Comparison of ENCODE assay signal across 9 cellular contexts in the genomic region with DNA sequence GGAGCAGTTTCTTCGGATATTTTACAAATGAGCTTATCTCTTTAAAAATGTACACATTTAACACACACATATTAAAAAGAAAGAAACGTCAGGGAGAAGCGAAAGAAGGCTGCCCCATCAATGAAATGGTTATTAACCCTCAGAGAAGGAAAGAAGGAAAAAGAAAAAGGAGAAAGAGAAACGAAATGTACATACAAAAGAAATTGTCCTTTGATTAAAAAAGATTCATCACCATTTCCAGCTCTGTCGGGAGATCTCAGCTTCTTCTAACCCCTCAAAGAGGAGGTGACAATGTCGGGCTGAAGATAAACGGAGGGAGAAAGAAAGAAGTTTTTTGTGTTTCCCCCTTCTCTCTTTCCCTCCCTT. TPM values are rescaled to one million over a fixed set of nuclear protein-coding genes. Genes with fewer than 3 reads are reported as not detected.
DNase-seq lines count a peak whose midpoint lies in the region; ATAC-seq and TF ChIP-seq lines count a peak whose summit lies in the region.
"Had no signal": no experiment of that assay in that cellular context is flagged by ENCODE, and none has a peak within 500 bp of the region (broad histone marks: within the 10 kb centered on the region; RNA-seq: fewer than 3 reads in every experiment).

No MANE protein-coding gene starts in this region.

- H2BK120ac ChIP-seq in neuronal stem cell (ENCODE audit: low read depth, low read length), result no peak overlapping the region

- H3K36me3 Mint-ChIP-seq in CD4-positive, alpha-beta T cell (ENCODE audit: low read depth), result peaks cover 11% of the 10 kb centered on the region

- H3K27me3 Mint-ChIP-seq in CD4-positive, alpha-beta T cell, result peaks cover 39% of the 10 kb centered on the region

- H3K14ac ChIP-seq in neuronal stem cell (ENCODE audit: low read length), result no peak overlapping the region

- H3K27ac ChIP-seq in CD4-positive, alpha-beta T cell (ENCODE audit: low read depth, low read length), result no peak overlapping the region
- peak overlapping the region; percentile 52 for H3K27ac ChIP-seq in neuronal stem cell (replicated peaks; ENCODE audit: low read length)

- H4K91ac ChIP-seq in neuronal stem cell (ENCODE audit: low read depth, low read length, poor library complexity), result no peak overlapping the region

- H3K18ac ChIP-seq in neuronal stem cell (ENCODE audit: low read length), result peak overlapping the region; percentile 78

- DNase-seq in CD4-positive, alpha-beta T cell, result no peak
- DNase-seq in NB4 (ENCODE audit: low read depth), result no peak
- DNase-seq in neuronal stem cell (ENCODE audit: low spot score), result peak; percentile 9
- no peak for DNase-seq in NCI-H1930 (lab: John Stamatoyannopoulos, UW)
- DNase-seq: T-helper 9 cell had no signal

- no peaks in the 10 kb centered on the region for H3K79me1 ChIP-seq in neuronal stem cell (ENCODE audit: low read depth, low read length)

- CTCF ChIA-PET in CD4-positive, alpha-beta T cell (lab: Charles Lee), result interaction anchor here (1.0 kb wide), 1 partner anchor 31 kb away, joined by 3 read pairs; no protein-coding TSS in a partner anchor

- peak overlapping the region; percentile 88 for H3K4me3 ChIP-seq in NB4 (ENCODE audit: low read depth, low read length)
- H3K4me3 ChIP-seq in endocrine pancreas (ENCODE audit: control insufficient read depth, insufficient read depth, low read length), result peak overlapping the region; percentile 85
- H3K4me3 ChIP-seq in neuronal stem cell (ENCODE audit: low read length in 2 of 2), result peak overlapping the region; percentile 76 to 86

- WGBS in neuronal stem cell (ENCODE audit: extremely low coverage in 2 of 2, insufficient read length in 2 of 2, insufficient replicate concordance in 1 of 2), 2 donors, result no CpG with 5 or more reads among the region's 7 CpGs

- H3K9me3 Mint-ChIP-seq in CD4-positive, alpha-beta T cell, result no peaks in the 10 kb centered on the region

- intact Hi-C loops in CD4-positive, alpha-beta T cell (cut with DNase I, micrococcal nuclease), result loop anchor here (10.0 kb wide), 2 partner anchors 85 to 285 kb away; no protein-coding TSS in a partner anchor

- no peak overlapping the region for H2BK15ac ChIP-seq in neuronal stem cell (ENCODE audit: low read length)

- H3K27me3 ChIP-seq in CD4-positive, alpha-beta T cell (ENCODE audit: control insufficient read depth, insufficient read depth, low read length), result peaks cover 15% of the 10 kb centered on the region
- no peaks in the 10 kb centered on the region for H3K27me3 ChIP-seq in endocrine pancreas (ENCODE audit: control insufficient read depth, insufficient read depth, low read length)
- no peaks in the 10 kb centered on the region for H3K27me3 ChIP-seq in neuronal stem cell (ENCODE audit: control insufficient read depth in 3 of 3, insufficient read depth in 3 of 3, low read depth in 1 of 3, low read length in 3 of 3)

- H3K4ac ChIP-seq in neuronal stem cell (ENCODE audit: low read length), result no peak overlapping the region

- H3K4me1 Mint-ChIP-seq in CD4-positive, alpha-beta T cell (ENCODE audit: low read depth), result peaks cover 57% of the 10 kb centered on the region

- no peak overlapping the region for H2BK12ac ChIP-seq in neuronal stem cell (ENCODE audit: low read length)

- peak overlapping the region; percentile 93 for H3K27ac Mint-ChIP-seq in CD4-positive, alpha-beta T cell

- H2BK5ac ChIP-seq in neuronal stem cell (ENCODE audit: low read length), result no peak overlapping the region

- no peak for ATAC-seq in CD4-positive, alpha-beta T cell (ENCODE audit: poor library complexity)
- ATAC-seq in HG03469 (IDR thresholded peaks at IDR 0.05; ENCODE audit: unreplicated experiment) (no peak), HG03039 (IDR thresholded peaks at IDR 0.05; ENCODE audit: unreplicated experiment) (no peak), GM21737 (IDR thresholded peaks at IDR 0.05; ENCODE audit: unreplicated experiment) (no peak)

- H3K23ac ChIP-seq in neuronal stem cell (ENCODE audit: low read depth, low read length, poor library complexity), result no peak overlapping the region

- peaks cover 15% of the 10 kb centered on the region for H3K4me1 ChIP-seq in endocrine pancreas (ENCODE audit: control insufficient read depth, insufficient read depth, low read length)
- peaks cover 2 to 4% of the 10 kb centered on the region in 2 donors for H3K4me1 ChIP-seq in neuronal stem cell (ENCODE audit: control insufficient read depth in 2 of 2, insufficient read depth in 1 of 2, low read depth in 1 of 2, low read length in 2 of 2)

- no peak for TF ChIP-seq CTCF in CD4-positive, alpha-beta T cell (IDR thresholded peaks at IDR 0.05)
- TF ChIP-seq CTCF in NB4 (IDR thresholded peaks at IDR 0.05; ENCODE audit: low read depth, low read length), result no peak

- TF ChIP-seq POLR2A in NB4 (IDR thresholded peaks at IDR 0.05; ENCODE audit: extremely low read depth, insufficient read length), result no peak

- no peak overlapping the region for H4K8ac ChIP-seq in neuronal stem cell (ENCODE audit: low read depth, low read length)

- H3K4me2 ChIP-seq in neuronal stem cell (ENCODE audit: insufficient read depth, low read length, poor library complexity, severe bottlenecking), result peak overlapping the region; percentile 47

- H3K9me3 ChIP-seq in CD4-positive, alpha-beta T cell (ENCODE audit: control insufficient read depth, low read length), result no peaks in the 10 kb centered on the region
- H3K9me3 ChIP-seq in endocrine pancreas (ENCODE audit: control insufficient read depth, low read length) (no peaks in the 10 kb centered on the region), neuronal stem cell (replicated peaks in 1 of 2; ENCODE audit: control insufficient read depth in 2 of 2, insufficient read depth in 1 of 2, low read depth in 1 of 2, low read length in 2 of 2) (no peaks in the 10 kb centered on the region)

- H3K36me3 ChIP-seq in endocrine pancreas (ENCODE audit: control insufficient read depth, insufficient read depth, low read length), result no peaks in the 10 kb centered on the region
- H3K36me3 ChIP-seq in neuronal stem cell (replicated peaks in 1 of 2; ENCODE audit: control insufficient read depth in 2 of 2, insufficient read depth in 2 of 2, low read length in 2 of 2), result peaks cover 0 to 18% of the 10 kb centered on the region in 2 donors

- H3K4me3 Mint-ChIP-seq in CD4-positive, alpha-beta T cell, result peak overlapping the region; percentile 98

- POLR2A ChIA-PET in CD4-positive, alpha-beta T cell (lab: Charles Lee), result interaction anchor here (0.9 to 1.2 kb wide), 4 partner anchors 9 to 134 kb away, joined by 3 to 11 read pairs (median 4); partner anchors contain the start of gene SPAG16

- no peak overlapping the region for H2AK5ac ChIP-seq in neuronal stem cell (ENCODE audit: low read depth, low read length)

- H2AFZ ChIP-seq in neuronal stem cell (ENCODE audit: low read length), result peak overlapping the region; percentile 90

- H3K9ac ChIP-seq in endocrine pancreas (ENCODE audit: control insufficient read depth, insufficient read depth, low read length) (peak overlapping the region; percentile 47), neuronal stem cell (ENCODE audit: low read depth, low read length, poor library complexity) (no peak overlapping the region)

RNA-seq across cellular contexts. Expression of gene IKZF2, which starts 1.5 kb away (rescaled TPM):
- 1 to 10 TPM; 8.7 to 8.9 TPM for total RNA-seq in CD4-positive, alpha-beta T cell
- polyA plus RNA-seq in neuronal stem cell (2013, experiment 1 of 2), result 9.7 TPM
- 10.6 TPM for polyA plus RNA-seq in neuronal stem cell (2013, experiment 2 of 2)
